In the genomic region with DNA sequence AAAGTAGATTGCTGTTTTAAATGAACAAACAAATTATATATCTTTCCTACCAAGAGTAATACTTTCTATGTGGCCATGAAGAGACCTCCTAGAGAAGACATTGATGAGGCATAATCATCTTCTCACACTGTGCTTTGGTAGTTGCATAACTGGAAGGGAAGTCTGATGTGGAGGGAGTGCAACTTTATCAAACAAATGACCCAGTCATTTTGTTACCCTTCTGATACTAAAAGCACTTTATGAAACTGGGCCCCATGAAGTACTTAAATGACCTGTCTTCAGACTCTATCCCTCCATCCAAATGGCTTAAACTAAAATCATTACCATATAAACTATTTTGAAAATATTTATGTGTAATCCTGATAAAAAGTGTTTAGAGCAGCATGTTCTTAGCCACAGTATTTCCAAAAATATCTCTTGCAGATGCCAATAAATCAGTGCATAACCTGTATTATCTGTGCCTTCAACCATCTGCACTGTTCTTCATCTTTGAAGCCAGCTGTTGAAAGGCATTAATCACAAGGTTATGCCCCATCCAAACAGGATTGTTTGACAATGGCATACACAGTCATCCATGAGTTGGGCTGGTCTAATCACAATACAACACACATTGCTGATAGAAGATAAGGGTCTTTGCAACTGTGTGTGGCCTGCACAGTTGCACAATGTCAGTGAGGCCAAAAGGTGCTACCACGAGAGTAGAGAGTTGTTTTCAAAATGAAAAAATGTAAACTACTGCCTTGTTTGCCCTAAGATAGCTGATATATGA, we compare ENCODE assay signal across 1 cellular context.
TF ChIP-seq lines count a peak whose summit lies in the region.

No MANE protein-coding gene starts in this region.

TF ChIP-seq in K562, 482 proteins besides CTCF, POLR2A, EP300 and RAD21 (continued from another document and continues in another):
- TF ChIP-seq NCOR1 (IDR thresholded peaks at IDR 0.05) = peak; percentile 89
- TF ChIP-seq, protein P1, sequence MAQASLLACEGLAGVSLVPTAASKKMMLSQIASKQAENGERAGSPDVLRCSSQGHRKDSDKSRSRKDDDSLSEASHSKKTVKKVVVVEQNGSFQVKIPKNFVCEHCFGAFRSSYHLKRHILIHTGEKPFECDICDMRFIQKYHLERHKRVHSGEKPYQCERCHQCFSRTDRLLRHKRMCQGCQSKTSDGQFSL (CRISPR knock-in tag; IDR thresholded peaks at IDR 0.05) = no peak
- TF ChIP-seq, protein P1 (tag; IDR thresholded peaks at IDR 0.05) = no peak
- TF ChIP-seq ZKSCAN3 (CRISPR knock-in tag; IDR thresholded peaks at IDR 0.05) = no peak
- TF ChIP-seq, protein P2, sequence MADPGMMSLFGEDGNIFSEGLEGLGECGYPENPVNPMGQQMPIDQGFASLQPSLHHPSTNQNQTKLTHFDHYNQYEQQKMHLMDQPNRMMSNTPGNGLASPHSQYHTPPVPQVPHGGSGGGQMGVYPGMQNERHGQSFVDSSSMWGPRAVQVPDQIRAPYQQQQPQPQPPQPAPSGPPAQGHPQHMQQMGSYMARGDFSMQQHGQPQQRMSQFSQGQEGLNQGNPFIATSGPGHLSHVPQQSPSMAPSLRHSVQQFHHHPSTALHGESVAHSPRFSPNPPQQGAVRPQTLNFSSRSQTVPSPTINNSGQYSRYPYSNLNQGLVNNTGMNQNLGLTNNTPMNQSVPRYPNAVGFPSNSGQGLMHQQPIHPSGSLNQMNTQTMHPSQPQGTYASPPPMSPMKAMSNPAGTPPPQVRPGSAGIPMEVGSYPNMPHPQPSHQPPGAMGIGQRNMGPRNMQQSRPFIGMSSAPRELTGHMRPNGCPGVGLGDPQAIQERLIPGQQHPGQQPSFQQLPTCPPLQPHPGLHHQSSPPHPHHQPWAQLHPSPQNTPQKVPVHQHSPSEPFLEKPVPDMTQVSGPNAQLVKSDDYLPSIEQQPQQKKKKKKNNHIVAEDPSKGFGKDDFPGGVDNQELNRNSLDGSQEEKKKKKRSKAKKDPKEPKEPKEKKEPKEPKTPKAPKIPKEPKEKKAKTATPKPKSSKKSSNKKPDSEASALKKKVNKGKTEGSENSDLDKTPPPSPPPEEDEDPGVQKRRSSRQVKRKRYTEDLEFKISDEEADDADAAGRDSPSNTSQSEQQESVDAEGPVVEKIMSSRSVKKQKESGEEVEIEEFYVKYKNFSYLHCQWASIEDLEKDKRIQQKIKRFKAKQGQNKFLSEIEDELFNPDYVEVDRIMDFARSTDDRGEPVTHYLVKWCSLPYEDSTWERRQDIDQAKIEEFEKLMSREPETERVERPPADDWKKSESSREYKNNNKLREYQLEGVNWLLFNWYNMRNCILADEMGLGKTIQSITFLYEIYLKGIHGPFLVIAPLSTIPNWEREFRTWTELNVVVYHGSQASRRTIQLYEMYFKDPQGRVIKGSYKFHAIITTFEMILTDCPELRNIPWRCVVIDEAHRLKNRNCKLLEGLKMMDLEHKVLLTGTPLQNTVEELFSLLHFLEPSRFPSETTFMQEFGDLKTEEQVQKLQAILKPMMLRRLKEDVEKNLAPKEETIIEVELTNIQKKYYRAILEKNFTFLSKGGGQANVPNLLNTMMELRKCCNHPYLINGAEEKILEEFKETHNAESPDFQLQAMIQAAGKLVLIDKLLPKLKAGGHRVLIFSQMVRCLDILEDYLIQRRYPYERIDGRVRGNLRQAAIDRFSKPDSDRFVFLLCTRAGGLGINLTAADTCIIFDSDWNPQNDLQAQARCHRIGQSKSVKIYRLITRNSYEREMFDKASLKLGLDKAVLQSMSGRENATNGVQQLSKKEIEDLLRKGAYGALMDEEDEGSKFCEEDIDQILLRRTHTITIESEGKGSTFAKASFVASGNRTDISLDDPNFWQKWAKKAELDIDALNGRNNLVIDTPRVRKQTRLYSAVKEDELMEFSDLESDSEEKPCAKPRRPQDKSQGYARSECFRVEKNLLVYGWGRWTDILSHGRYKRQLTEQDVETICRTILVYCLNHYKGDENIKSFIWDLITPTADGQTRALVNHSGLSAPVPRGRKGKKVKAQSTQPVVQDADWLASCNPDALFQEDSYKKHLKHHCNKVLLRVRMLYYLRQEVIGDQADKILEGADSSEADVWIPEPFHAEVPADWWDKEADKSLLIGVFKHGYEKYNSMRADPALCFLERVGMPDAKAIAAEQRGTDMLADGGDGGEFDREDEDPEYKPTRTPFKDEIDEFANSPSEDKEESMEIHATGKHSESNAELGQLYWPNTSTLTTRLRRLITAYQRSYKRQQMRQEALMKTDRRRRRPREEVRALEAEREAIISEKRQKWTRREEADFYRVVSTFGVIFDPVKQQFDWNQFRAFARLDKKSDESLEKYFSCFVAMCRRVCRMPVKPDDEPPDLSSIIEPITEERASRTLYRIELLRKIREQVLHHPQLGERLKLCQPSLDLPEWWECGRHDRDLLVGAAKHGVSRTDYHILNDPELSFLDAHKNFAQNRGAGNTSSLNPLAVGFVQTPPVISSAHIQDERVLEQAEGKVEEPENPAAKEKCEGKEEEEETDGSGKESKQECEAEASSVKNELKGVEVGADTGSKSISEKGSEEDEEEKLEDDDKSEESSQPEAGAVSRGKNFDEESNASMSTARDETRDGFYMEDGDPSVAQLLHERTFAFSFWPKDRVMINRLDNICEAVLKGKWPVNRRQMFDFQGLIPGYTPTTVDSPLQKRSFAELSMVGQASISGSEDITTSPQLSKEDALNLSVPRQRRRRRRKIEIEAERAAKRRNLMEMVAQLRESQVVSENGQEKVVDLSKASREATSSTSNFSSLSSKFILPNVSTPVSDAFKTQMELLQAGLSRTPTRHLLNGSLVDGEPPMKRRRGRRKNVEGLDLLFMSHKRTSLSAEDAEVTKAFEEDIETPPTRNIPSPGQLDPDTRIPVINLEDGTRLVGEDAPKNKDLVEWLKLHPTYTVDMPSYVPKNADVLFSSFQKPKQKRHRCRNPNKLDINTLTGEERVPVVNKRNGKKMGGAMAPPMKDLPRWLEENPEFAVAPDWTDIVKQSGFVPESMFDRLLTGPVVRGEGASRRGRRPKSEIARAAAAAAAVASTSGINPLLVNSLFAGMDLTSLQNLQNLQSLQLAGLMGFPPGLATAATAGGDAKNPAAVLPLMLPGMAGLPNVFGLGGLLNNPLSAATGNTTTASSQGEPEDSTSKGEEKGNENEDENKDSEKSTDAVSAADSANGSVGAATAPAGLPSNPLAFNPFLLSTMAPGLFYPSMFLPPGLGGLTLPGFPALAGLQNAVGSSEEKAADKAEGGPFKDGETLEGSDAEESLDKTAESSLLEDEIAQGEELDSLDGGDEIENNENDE (IDR thresholded peaks at IDR 0.05; ENCODE audit: low read depth, low read length) = no peak
- no peak for TF ChIP-seq L3MBTL2 (IDR thresholded peaks at IDR 0.05)
- no peak for TF ChIP-seq HCFC1 (IDR thresholded peaks at IDR 0.05; ENCODE audit: low read depth, low read length)
- no peak for TF ChIP-seq FIP1L1 (IDR thresholded peaks at IDR 0.05; ENCODE audit: low read depth, low read length, poor library complexity, severe bottlenecking)
- TF ChIP-seq SIN3B (IDR thresholded peaks at IDR 0.05; ENCODE audit: low read depth) = no peak
- TF ChIP-seq ZNF134 (CRISPR knock-in tag; conservative IDR thresholded peaks at IDR 0.05) = peak; percentile 55; the same call in 1 of the 2 replicates
- TF ChIP-seq BDP1 (IDR thresholded peaks at IDR 0.05; ENCODE audit: insufficient read depth, insufficient read length) = no peak
- TF ChIP-seq ZNF217 (CRISPR knock-in tag; IDR thresholded peaks at IDR 0.05) = no peak
- TF ChIP-seq MEIS2 (IDR thresholded peaks at IDR 0.05; ENCODE audit: partially characterized antibody) = peak; percentile 97
- 0 out of 2 replicates have a peak, but pooled peaks have one; percentile 61 for TF ChIP-seq ZNF785 (CRISPR knock-in tag; IDR thresholded peaks at IDR 0.05)
- TF ChIP-seq NFRKB (IDR thresholded peaks at IDR 0.05; ENCODE audit: low read depth) = no peak
- TF ChIP-seq, protein P3, sequence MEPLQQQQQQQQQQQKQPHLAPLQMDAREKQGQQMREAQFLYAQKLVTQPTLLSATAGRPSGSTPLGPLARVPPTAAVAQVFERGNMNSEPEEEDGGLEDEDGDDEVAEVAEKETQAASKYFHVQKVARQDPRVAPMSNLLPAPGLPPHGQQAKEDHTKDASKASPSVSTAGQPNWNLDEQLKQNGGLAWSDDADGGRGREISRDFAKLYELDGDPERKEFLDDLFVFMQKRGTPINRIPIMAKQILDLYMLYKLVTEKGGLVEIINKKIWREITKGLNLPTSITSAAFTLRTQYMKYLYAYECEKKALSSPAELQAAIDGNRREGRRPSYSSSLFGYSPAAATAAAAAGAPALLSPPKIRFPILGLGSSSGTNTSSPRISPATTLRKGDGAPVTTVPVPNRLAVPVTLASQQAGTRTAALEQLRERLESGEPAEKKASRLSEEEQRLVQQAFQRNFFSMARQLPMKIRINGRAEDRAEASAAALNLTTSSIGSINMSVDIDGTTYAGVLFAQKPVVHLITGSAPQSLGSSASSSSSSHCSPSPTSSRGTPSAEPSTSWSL (CRISPR knock-in tag; IDR thresholded peaks at IDR 0.05; ENCODE audit: borderline replicate concordance) = no peak
- TF ChIP-seq DPF2 (IDR thresholded peaks at IDR 0.05) = peak; percentile 82
- no peak for TF ChIP-seq GTF2A2 (tag; IDR thresholded peaks at IDR 0.05)
- TF ChIP-seq TBL1XR1 (IDR thresholded peaks at IDR 0.05; ENCODE audit: low read length in 2 of 2) = peak in 1 of 2 experiments; percentile 36; a peak in 1 of 4 replicates
- no peak for TF ChIP-seq ZNF274 (IDR thresholded peaks at IDR 0.05; ENCODE audit: borderline replicate concordance, low read depth, low read length)
- TF ChIP-seq ZNF583 (CRISPR knock-in tag; IDR thresholded peaks at IDR 0.05) = peak; percentile 93
- peak in 1 of 2 experiments; percentile 51; a peak in 1 of 4 replicates for TF ChIP-seq MAZ (CRISPR knock-in tag; conservative IDR thresholded peaks at IDR 0.05 in 1 of 2, IDR thresholded peaks at IDR 0.05 in 1 of 2)
- peak; percentile 74 for TF ChIP-seq CEBPG (CRISPR knock-in tag; IDR thresholded peaks at IDR 0.05)
- TF ChIP-seq CEBPG (tag; conservative IDR thresholded peaks at IDR 0.05 in 1 of 2, IDR thresholded peaks at IDR 0.05 in 1 of 2) = peak; percentile 62 to 95
- TF ChIP-seq, protein P4, sequence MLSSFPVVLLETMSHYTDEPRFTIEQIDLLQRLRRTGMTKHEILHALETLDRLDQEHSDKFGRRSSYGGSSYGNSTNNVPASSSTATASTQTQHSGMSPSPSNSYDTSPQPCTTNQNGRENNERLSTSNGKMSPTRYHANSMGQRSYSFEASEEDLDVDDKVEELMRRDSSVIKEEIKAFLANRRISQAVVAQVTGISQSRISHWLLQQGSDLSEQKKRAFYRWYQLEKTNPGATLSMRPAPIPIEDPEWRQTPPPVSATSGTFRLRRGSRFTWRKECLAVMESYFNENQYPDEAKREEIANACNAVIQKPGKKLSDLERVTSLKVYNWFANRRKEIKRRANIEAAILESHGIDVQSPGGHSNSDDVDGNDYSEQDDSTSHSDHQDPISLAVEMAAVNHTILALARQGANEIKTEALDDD (IDR thresholded peaks at IDR 0.05) = no peak
- no peak for TF ChIP-seq HNRNPL (IDR thresholded peaks at IDR 0.05; ENCODE audit: low read depth, low read length)
- TF ChIP-seq MNT (conservative IDR thresholded peaks at IDR 0.05) = peak in 1 of 2 experiments; percentile 58; a peak in 1 of 4 replicates
- TF ChIP-seq, protein P5, sequence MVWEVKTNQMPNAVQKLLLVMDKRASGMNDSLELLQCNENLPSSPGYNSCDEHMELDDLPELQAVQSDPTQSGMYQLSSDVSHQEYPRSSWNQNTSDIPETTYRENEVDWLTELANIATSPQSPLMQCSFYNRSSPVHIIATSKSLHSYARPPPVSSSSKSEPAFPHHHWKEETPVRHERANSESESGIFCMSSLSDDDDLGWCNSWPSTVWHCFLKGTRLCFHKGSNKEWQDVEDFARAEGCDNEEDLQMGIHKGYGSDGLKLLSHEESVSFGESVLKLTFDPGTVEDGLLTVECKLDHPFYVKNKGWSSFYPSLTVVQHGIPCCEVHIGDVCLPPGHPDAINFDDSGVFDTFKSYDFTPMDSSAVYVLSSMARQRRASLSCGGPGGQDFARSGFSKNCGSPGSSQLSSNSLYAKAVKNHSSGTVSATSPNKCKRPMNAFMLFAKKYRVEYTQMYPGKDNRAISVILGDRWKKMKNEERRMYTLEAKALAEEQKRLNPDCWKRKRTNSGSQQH (CRISPR knock-in tag; IDR thresholded peaks at IDR 0.05) = no peak
- TF ChIP-seq JUND (IDR thresholded peaks at IDR 0.05; ENCODE audit: borderline replicate concordance, low read depth, low read length) = peak; percentile 54; the same call in 1 of the 2 replicates
- TF ChIP-seq JUND (tag; IDR thresholded peaks at IDR 0.05; ENCODE audit: borderline replicate concordance, low read depth, low read length) = peak; percentile 61; the same call in 2 of the 3 replicates
- TF ChIP-seq, protein P6, sequence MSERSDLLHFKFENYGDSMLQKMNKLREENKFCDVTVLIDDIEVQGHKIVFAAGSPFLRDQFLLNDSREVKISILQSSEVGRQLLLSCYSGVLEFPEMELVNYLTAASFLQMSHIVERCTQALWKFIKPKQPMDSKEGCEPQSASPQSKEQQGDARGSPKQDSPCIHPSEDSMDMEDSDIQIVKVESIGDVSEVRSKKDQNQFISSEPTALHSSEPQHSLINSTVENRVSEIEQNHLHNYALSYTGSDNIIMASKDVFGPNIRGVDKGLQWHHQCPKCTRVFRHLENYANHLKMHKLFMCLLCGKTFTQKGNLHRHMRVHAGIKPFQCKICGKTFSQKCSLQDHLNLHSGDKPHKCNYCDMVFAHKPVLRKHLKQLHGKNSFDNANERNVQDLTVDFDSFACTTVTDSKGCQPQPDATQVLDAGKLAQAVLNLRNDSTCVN (CRISPR knock-in tag; IDR thresholded peaks at IDR 0.05) = 0 out of 2 replicates have a peak, but pooled peaks have one; percentile 33
- TF ChIP-seq CHD4 (IDR thresholded peaks at IDR 0.05; ENCODE audit: insufficient read depth, insufficient replicate concordance, low read depth, low read length, poor library complexity, severe bottlenecking) = no peak
- peak; percentile 39; the same call in 1 of the 2 replicates for TF ChIP-seq MEF2A (IDR thresholded peaks at IDR 0.05; ENCODE audit: control insufficient read depth, low read depth, low read length)
- peak; percentile 93 for TF ChIP-seq ZNF584 (CRISPR knock-in tag; IDR thresholded peaks at IDR 0.05; ENCODE audit: low read depth)
- no peak for TF ChIP-seq SMC3 (conservative IDR thresholded peaks at IDR 0.05; ENCODE audit: insufficient read depth, low read depth, low read length)
- TF ChIP-seq LARP7 (IDR thresholded peaks at IDR 0.05) = no peak
- TF ChIP-seq, protein P7, sequence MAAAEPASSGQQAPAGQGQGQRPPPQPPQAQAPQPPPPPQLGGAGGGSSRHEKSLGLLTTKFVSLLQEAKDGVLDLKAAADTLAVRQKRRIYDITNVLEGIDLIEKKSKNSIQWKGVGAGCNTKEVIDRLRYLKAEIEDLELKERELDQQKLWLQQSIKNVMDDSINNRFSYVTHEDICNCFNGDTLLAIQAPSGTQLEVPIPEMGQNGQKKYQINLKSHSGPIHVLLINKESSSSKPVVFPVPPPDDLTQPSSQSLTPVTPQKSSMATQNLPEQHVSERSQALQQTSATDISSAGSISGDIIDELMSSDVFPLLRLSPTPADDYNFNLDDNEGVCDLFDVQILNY (CRISPR knock-in tag; IDR thresholded peaks at IDR 0.05) = no peak
